In the genomic region with DNA sequence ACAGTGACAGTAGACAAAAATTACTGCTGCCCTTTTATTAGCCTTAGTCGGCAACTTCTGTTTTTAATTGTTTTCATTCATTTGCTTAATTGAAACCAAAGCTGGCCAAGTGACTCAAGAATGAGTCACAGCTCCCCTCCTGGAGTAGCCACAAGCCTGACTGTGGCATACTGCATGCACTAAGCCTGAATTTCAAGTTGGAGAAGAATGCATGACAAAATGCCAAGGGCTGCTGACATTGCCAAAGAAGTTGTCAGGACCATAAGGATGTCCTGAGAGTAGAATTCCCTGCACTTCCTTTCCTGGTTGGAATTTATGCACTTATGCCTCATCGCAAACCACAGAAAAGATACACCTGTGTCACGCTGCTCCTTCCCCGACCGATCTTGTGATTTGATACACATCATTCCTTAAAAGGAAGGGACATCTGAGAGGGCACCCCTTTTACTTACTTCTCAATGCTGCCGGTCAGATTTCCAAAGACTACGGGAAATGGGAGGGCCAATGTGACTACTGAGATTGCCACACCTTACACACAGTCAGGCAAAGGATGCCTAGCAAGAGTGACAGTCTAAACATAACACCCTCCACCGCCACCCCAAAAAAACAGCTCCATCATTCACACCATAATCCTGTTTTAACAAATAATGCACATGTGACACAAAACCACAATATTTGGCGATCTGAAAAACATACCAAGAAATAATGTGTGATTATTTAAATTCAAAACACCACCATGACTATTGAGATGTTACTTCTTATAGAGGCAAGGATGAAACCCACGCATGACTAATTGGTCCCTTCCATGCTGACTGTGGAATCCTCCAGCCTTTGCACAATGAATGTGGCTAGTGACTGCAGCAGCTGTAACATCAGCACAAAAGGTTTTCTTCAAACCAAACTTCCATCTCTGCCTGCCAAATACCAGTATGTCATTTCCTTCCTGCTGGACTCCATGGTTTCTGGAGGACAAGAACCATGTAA, we compare ENCODE assay signal across 8 cellular contexts. TPM values are rescaled to one million over a fixed set of nuclear protein-coding genes. Genes with fewer than 3 reads are reported as not detected.
DNase-seq lines count a peak whose midpoint lies in the region; ATAC-seq and TF ChIP-seq lines count a peak whose summit lies in the region.

No MANE protein-coding gene starts in this region.

- peak overlapping the region in 1 of 2 donors; percentile 55 for H3K27ac Mint-ChIP-seq in T-cell

- no peaks in the 10 kb centered on the region for H3K27me3 ChIP-seq in lower lobe of right lung (ENCODE audit: low read depth)

- peak overlapping the region; percentile 15 for H3K27ac ChIP-seq in lower lobe of right lung

- H3K27me3 Mint-ChIP-seq in T-cell, result no peaks in the 10 kb centered on the region

- H3K36me3 Mint-ChIP-seq in T-cell, result no peaks in the 10 kb centered on the region

- intact Hi-C loops in lower lobe of right lung (cut with DNase I), result no loop called here

- no peak overlapping the region for H3K4me3 ChIP-seq in lower lobe of right lung

- no peaks in the 10 kb centered on the region for H3K9me3 ChIP-seq in lower lobe of right lung

- H3K4me1 Mint-ChIP-seq in T-cell, result peaks cover 42 to 68% (median 48%) of the 10 kb centered on the region in 3 donors

- DNase-seq in stimulated activated naive CD4-positive, alpha-beta T cell treated with Interleukin-2 at 50 U/mL for 16 hours (lab: John Stamatoyannopoulos, UW), result peak; percentile 57
- DNase-seq in stimulated activated naive CD4-positive, alpha-beta T cell (lab: John Stamatoyannopoulos, UW), result no peak
- DNase-seq in T-cell (peak in 27 of 34 experiments; percentile 6 to 65 (median 31)), cerebellar cortex (ENCODE audit: low spot score) (peak; percentile 21), lower lobe of right lung (no peak), ureter (ENCODE audit: low spot score) (peak; percentile 66), NCI-H1694 treated with DMSO at 0.1 percent for 48 hours (lab: John Stamatoyannopoulos, UW) (no peak)

- no peak for TF ChIP-seq CTCF in lower lobe of right lung (IDR thresholded peaks at IDR 0.05)

- H3K36me3 ChIP-seq in lower lobe of right lung, result no peaks in the 10 kb centered on the region

- no peaks in the 10 kb centered on the region for H3K9me3 Mint-ChIP-seq in T-cell

- peak overlapping the region in 2 of 3 donors; percentile 21 to 41 for H3K4me3 Mint-ChIP-seq in T-cell

- peaks cover 32% of the 10 kb centered on the region for H3K4me1 ChIP-seq in lower lobe of right lung

- CTCF ChIA-PET in T-cell (lab: Charles Lee), result interaction anchor here in 1 of 2 donors (1.7 kb wide), 1 partner anchor 155 kb away, joined by 4 read pairs; no protein-coding TSS in a partner anchor

- POLR2A ChIA-PET in T-cell (lab: Charles Lee), result interaction anchor here in 1 of 2 donors (0.6 to 1.3 kb wide), 2 partner anchors 27 to 53 kb away, joined by 3 read pairs; no protein-coding TSS in a partner anchor

- ATAC-seq in HG03469 (IDR thresholded peaks at IDR 0.05; ENCODE audit: unreplicated experiment) (peak; percentile 21), T-cell (replicated peaks in 1 of 4) (peak; percentile 47 to 68 (median 65)), lower lobe of right lung (peak; percentile 74 to 75)

RNA-seq across cellular contexts. Expression of a gene that starts 28.2 kb away (rescaled TPM):
- total RNA-seq in T-cell, result 10 to 100 TPM in 1 of 5 donors, 1 to 10 TPM in 4; 3.7 to 13.4 (median 4.6) TPM
- 11.3 TPM for total RNA-seq in lower lobe of right lung
- total RNA-seq in ureter, result 57.5 TPM

Comparison
In these comparisons a context has a peak if more than half of its experiments do, and no peak if none do; other contexts are left out.
1. DNase-seq: peak in stimulated activated naive CD4-positive, alpha-beta T cell treated with Interleukin-2 at 50 U/mL for 16 hours (single experiment), T-cell (27 of 34), cerebellar cortex (single experiment) and ureter (single experiment); none in stimulated activated naive CD4-positive, alpha-beta T cell (0 of 6), lower lobe of right lung (single experiment) and NCI-H1694 treated with DMSO at 0.1 percent for 48 hours (single experiment).
2. ATAC-seq: peak in every context shown above with its lines; median percentile 74 in lower lobe of right lung; 65 in T-cell; 21 in HG03469.